Comparison of ENCODE assay signal across 11 cellular contexts in the genomic region with DNA sequence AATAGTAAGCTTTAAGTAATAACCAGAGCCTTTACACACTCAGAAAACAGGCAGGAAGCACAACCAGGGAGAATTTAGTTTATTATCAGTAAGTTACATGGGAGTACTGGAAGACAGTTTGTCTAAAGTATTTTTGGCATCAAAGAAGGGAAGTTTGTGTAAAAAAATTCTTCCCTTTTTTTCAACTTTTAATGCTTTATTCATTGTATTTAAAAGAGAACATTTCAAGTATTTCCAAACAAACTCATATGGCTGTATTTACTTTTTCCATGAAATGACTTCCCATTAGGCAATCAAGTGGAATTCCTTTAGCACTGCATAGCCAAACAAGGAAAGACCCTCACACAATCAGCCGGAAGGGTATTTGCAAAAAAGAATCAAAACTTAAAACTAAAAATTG. TPM values are rescaled to one million over a fixed set of nuclear protein-coding genes. Genes with fewer than 3 reads are reported as not detected.
DNase-seq lines count a peak whose midpoint lies in the region; ATAC-seq and TF ChIP-seq lines count a peak whose summit lies in the region.
"Had no signal": no experiment of that assay in that cellular context is flagged by ENCODE, and none has a peak within 500 bp of the region (broad histone marks: within the 10 kb centered on the region; RNA-seq: fewer than 3 reads in every experiment).

No MANE protein-coding gene starts in this region.

- H3K27me3 ChIP-seq in left ventricle myocardium inferior (ENCODE audit: low read depth) (no peaks in the 10 kb centered on the region), right cardiac atrium (ENCODE audit: control insufficient read depth, insufficient read depth) (no peaks in the 10 kb centered on the region), adrenal gland (no peaks in the 10 kb centered on the region), foreskin keratinocyte (no peaks in the 10 kb centered on the region), upper lobe of left lung (no peaks in the 10 kb centered on the region)
- H3K27me3 ChIP-seq: MG63, suprapubic skin had no signal

- H3K27ac Mint-ChIP-seq in activated naive CD4-positive, alpha-beta T cell treated with anti-CD3 and anti-CD28 coated beads, Interleukin-2, amount 50 U/mL, for 72 hours: peak overlapping the region in 1 of 2 donors; percentile 7

- TF ChIP-seq POLR2A in adrenal gland (IDR thresholded peaks at IDR 0.05): no peak
- no peak for TF ChIP-seq POLR2A in upper lobe of left lung (IDR thresholded peaks at IDR 0.05)

- no peaks in the 10 kb centered on the region for H3K9me3 ChIP-seq in left ventricle myocardium inferior (replicated peaks)
- H3K9me3 ChIP-seq in right cardiac atrium (ENCODE audit: control insufficient read depth, low read length): no peaks in the 10 kb centered on the region
- H3K9me3 ChIP-seq in adrenal gland (replicated peaks in 1 of 3): no peaks in the 10 kb centered on the region
- no peaks in the 10 kb centered on the region for H3K9me3 ChIP-seq in upper lobe of left lung
- H3K9me3 ChIP-seq: MG63, suprapubic skin had no signal

- intact Hi-C loops in left ventricle myocardium inferior (cut with micrococcal nuclease) (no loop called here), right cardiac atrium (cut with DNase I) (no loop called here), adrenal gland (cut with DNase I) (no loop called here)

- no peak overlapping the region for H3K4me3 ChIP-seq in left ventricle myocardium inferior
- no peak overlapping the region for H3K4me3 ChIP-seq in right cardiac atrium (ENCODE audit: low read length)
- no peak overlapping the region for H3K4me3 ChIP-seq in adrenal gland
- H3K4me3 ChIP-seq in upper lobe of left lung: no peak overlapping the region
- H3K4me3 ChIP-seq: MG63, suprapubic skin had no signal

- H3K27ac ChIP-seq in left ventricle myocardium inferior (replicated peaks) (peak overlapping the region; percentile 64), right cardiac atrium (ENCODE audit: low read length) (no peak overlapping the region), adrenal gland (peak overlapping the region in 3 of 5 donors; percentile 23 to 59 (median 24)), foreskin keratinocyte (peak overlapping the region; percentile 96), upper lobe of left lung (peak overlapping the region; percentile 69 to 84 (median 82))
- H3K27ac ChIP-seq: suprapubic skin had no signal

- H3K36me3 ChIP-seq in left ventricle myocardium inferior (no peaks in the 10 kb centered on the region), adrenal gland (replicated peaks in 1 of 2) (no peaks in the 10 kb centered on the region), upper lobe of left lung (peaks cover 0 to 17% (median 0%) of the 10 kb centered on the region in 4 donors)

- peak in 1 of 4 donors; percentile 25 for TF ChIP-seq EP300 in upper lobe of left lung (IDR thresholded peaks at IDR 0.05)

- peaks cover 6 to 8% of the 10 kb centered on the region in 2 donors for H3K36me3 Mint-ChIP-seq in activated naive CD4-positive, alpha-beta T cell treated with anti-CD3 and anti-CD28 coated beads, Interleukin-2, amount 50 U/mL, for 72 hours

- no peak for ATAC-seq in right cardiac atrium
- ATAC-seq in foreskin keratinocyte: no peak
- no peak for ATAC-seq in upper lobe of left lung (ENCODE audit: low FRiP score in 2 of 2)
- ATAC-seq in GM19397 (IDR thresholded peaks at IDR 0.05; ENCODE audit: unreplicated experiment): no peak
- no peak for ATAC-seq in activated naive CD4-positive, alpha-beta T cell treated with anti-CD3 and anti-CD28 coated beads, Interleukin-2, amount 50 U/mL, for 72 hours

- DNase-seq in left ventricle myocardium inferior (no peak), right cardiac atrium (no peak), adrenal gland (no peak), foreskin keratinocyte (no peak), upper lobe of left lung (no peak), glomerular visceral epithelial cell (ENCODE audit: extremely low spot score) (no peak)
- DNase-seq in activated naive CD4-positive, alpha-beta T cell treated with anti-CD3 and anti-CD28 coated beads, Interleukin-2, amount 50 U/mL, for 72 hours (ENCODE audit: low spot score in 2 of 2): no peak
- DNase-seq: activated effector memory CD4-positive, alpha-beta T cell treated with anti-CD3 and anti-CD28 coated beads, Interleukin-2, amount 50 U/mL, for 16 hours; MG63 had no signal

- WGBS in right cardiac atrium: 59% methylated on average over 1 of the region's 1 CpG
- WGBS in adrenal gland, 4 donors: 63 to 80% (median 64%) methylated on average over 1 of the region's 1 CpG
- WGBS in upper lobe of left lung, 2 donors: 20 to 21% methylated on average over 1 of the region's 1 CpG

- H3K4me1 ChIP-seq in left ventricle myocardium inferior: peaks cover 83% of the 10 kb centered on the region
- H3K4me1 ChIP-seq in right cardiac atrium (ENCODE audit: control insufficient read depth, insufficient read depth, low read length): peaks cover 5% of the 10 kb centered on the region
- peaks cover 14 to 81% of the 10 kb centered on the region in 2 donors for H3K4me1 ChIP-seq in adrenal gland (replicated peaks in 1 of 2)
- peaks cover 55% of the 10 kb centered on the region for H3K4me1 ChIP-seq in foreskin keratinocyte
- H3K4me1 ChIP-seq in upper lobe of left lung: peaks cover 32 to 82% (median 64%) of the 10 kb centered on the region in 4 donors

- H3K9me3 Mint-ChIP-seq in activated naive CD4-positive, alpha-beta T cell treated with anti-CD3 and anti-CD28 coated beads, Interleukin-2, amount 50 U/mL, for 72 hours: no peaks in the 10 kb centered on the region

- TF ChIP-seq CTCF in left ventricle myocardium inferior (IDR thresholded peaks at IDR 0.05; ENCODE audit: borderline replicate concordance): no peak
- no peak for TF ChIP-seq CTCF in adrenal gland (IDR thresholded peaks at IDR 0.05)
- no peak for TF ChIP-seq CTCF in foreskin keratinocyte (conservative IDR thresholded peaks at IDR 0.05)
- TF ChIP-seq CTCF in upper lobe of left lung (IDR thresholded peaks at IDR 0.05): no peak

RNA-seq across cellular contexts. Expression of gene RNF145, which starts 26.7 kb away (rescaled TPM):
- total RNA-seq in left ventricle myocardium inferior (18.0 TPM), right cardiac atrium (10 to 100 TPM; 26.3 to 31.9 (median 28.0) TPM), adrenal gland (100 to 1,000 TPM in 3 of 8 donors, 10 to 100 TPM in 5; 65.2 to 138 (median 76.7) TPM), foreskin keratinocyte (56.2 and 58.3 TPM in 2 replicates), upper lobe of left lung (100 to 1,000 TPM; 130 to 376 (median 232) TPM)
- polyA plus RNA-seq in right cardiac atrium (16.4 TPM), adrenal gland (10 to 100 TPM; 20.2 to 72.0 (median 22.5) TPM), foreskin keratinocyte (43.3 and 50.1 TPM in 2 replicates)
- 10 to 100 TPM; 56.2 to 73.0 TPM for total RNA-seq in activated naive CD4-positive, alpha-beta T cell treated with anti-CD3 and anti-CD28 coated beads, Interleukin-2, amount 50 U/mL, for 72 hours
